1 cellular context compared by ENCODE assay signal in the genomic region with DNA sequence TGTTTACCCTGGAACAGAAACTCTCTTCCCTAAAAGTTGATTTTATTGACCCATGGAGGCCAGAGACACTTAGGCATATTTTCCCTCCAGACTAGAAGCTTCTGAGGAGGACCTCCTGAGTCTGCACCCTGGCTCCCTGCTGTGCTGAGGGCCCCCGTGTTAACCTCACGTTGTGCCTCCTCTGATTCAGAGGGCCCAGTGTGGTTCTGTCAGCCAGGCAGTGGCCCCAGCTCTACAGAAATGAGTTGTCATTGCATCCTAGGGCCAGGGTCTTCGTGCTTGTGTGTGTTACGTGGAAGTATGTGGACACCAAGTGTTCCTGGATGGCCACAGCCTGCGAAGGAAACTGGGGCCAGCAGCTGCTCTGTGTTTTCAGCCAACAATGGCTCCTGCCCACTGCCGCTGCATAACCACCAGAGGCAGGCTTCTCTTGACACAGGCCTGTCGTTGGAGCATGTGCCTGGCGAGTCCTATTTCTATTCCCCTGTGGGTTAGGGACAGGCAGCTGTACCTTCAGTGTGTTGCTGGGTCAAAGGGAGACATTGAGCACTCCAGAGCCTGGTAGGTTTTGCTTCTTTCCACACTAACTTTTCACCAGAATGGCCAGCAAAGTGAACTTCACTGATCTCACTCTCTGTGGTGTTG.
TF ChIP-seq lines count a peak whose summit lies in the region.

No MANE protein-coding gene starts in this region.

TF ChIP-seq in K562, 482 proteins besides CTCF, POLR2A, EP300 and RAD21 (continued from another document):
- TF ChIP-seq, protein P1, sequence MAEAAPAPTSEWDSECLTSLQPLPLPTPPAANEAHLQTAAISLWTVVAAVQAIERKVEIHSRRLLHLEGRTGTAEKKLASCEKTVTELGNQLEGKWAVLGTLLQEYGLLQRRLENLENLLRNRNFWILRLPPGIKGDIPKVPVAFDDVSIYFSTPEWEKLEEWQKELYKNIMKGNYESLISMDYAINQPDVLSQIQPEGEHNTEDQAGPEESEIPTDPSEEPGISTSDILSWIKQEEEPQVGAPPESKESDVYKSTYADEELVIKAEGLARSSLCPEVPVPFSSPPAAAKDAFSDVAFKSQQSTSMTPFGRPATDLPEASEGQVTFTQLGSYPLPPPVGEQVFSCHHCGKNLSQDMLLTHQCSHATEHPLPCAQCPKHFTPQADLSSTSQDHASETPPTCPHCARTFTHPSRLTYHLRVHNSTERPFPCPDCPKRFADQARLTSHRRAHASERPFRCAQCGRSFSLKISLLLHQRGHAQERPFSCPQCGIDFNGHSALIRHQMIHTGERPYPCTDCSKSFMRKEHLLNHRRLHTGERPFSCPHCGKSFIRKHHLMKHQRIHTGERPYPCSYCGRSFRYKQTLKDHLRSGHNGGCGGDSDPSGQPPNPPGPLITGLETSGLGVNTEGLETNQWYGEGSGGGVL (CRISPR knock-in tag; IDR thresholded peaks at IDR 0.05) = no peak
- TF ChIP-seq, protein P2, sequence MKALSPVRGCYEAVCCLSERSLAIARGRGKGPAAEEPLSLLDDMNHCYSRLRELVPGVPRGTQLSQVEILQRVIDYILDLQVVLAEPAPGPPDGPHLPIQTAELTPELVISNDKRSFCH (CRISPR knock-in tag; IDR thresholded peaks at IDR 0.05) = no peak
- TF ChIP-seq, protein P2 (tag; IDR thresholded peaks at IDR 0.05) = no peak
- no peak for TF ChIP-seq HNRNPUL1 (IDR thresholded peaks at IDR 0.05; ENCODE audit: low read length)
- TF ChIP-seq, protein P3, sequence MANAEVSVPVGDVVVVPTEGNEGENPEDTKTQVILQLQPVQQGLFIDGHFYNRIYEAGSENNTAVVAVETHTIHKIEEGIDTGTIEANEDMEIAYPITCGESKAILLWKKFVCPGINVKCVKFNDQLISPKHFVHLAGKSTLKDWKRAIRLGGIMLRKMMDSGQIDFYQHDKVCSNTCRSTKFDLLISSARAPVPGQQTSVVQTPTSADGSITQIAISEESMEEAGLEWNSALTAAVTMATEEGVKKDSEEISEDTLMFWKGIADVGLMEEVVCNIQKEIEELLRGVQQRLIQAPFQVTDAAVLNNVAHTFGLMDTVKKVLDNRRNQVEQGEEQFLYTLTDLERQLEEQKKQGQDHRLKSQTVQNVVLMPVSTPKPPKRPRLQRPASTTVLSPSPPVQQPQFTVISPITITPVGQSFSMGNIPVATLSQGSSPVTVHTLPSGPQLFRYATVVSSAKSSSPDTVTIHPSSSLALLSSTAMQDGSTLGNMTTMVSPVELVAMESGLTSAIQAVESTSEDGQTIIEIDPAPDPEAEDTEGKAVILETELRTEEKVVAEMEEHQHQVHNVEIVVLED (CRISPR knock-in tag; IDR thresholded peaks at IDR 0.05) = no peak
- TF ChIP-seq SIN3A (IDR thresholded peaks at IDR 0.05; ENCODE audit: borderline replicate concordance in 2 of 2, control insufficient read depth in 1 of 2, low read depth in 2 of 2, low read length in 2 of 2) = peak in 1 of 2 experiments; percentile 69; a peak in 1 of 4 replicates
- TF ChIP-seq HDAC8 (tag; IDR thresholded peaks at IDR 0.05) = no peak
- TF ChIP-seq DMBX1 (CRISPR knock-in tag; IDR thresholded peaks at IDR 0.05; ENCODE audit: borderline replicate concordance) = 0 out of 2 replicates have a peak, but pooled peaks have one; percentile 14
